8 cellular contexts compared by ENCODE assay signal in genomic region chr19:5903502-5904301, GRCh38. TPM values are rescaled to one million over a fixed set of nuclear protein-coding genes. Genes with fewer than 3 reads are reported as not detected.
DNase-seq lines count a peak whose midpoint lies in the region; ATAC-seq and TF ChIP-seq lines count a peak whose summit lies in the region.

Gene NDUFA11 (minus strand): TSS chr19:5903790. CDS start chr19:5903708, 82 bp downstream.

- DNase-seq in AG04449 (ENCODE audit: low read depth, low spot score) (no peak), NCI-H345 (lab: John Stamatoyannopoulos, UW) (peak; percentile 99), activated B cell treated with CpG ODN at 0.5 μM for 24 hours (peak; percentile 96), caudate nucleus (lab: John Stamatoyannopoulos, UW) (peak; percentile 85 to 100 (median 98)), islet precursor cell (peak; percentile 97)
- peak; percentile 97 for DNase-seq in stimulated activated CD4-positive, alpha-beta T cell treated with anti-CD3 and anti-CD28 coated beads, Interleukin-15, amount 100 ng/mL, for 24 hours

- CTCF ChIA-PET in AG04449 (lab: Yijun Ruan, JAX), result interaction anchor here (1.4 to 4.9 kb wide), 5 partner anchors 11 to 119 kb away, joined by 3 to 41 read pairs (median 12); no protein-coding TSS in a partner anchor
- CTCF ChIA-PET in activated B cell treated with CpG ODN at 0.5 μM for 24 hours (lab: Charles Lee), result interaction anchor here (1.1 to 1.3 kb wide), 2 partner anchors 64 to 100 kb away, joined by 3 to 6 read pairs; no protein-coding TSS in a partner anchor

- H3K9me3 Mint-ChIP-seq in activated B cell treated with CpG ODN at 0.5 μM for 24 hours, result no peaks in the 10 kb centered on the region

- H3K4me3 ChIP-seq in AG04449 (ENCODE audit: low read depth, low read length), result peak within 1 kb of the TSS; percentile 100

- H3K27ac Mint-ChIP-seq in activated B cell treated with CpG ODN at 0.5 μM for 24 hours, result peak within 1 kb of the TSS; percentile 98

- TF ChIP-seq CTCF in AG04449 (IDR thresholded peaks at IDR 0.05; ENCODE audit: insufficient read depth, low read length, missing control alignments) (no peak), activated B cell treated with CpG ODN at 0.5 μM for 24 hours (IDR thresholded peaks at IDR 0.05) (no peak)

- no peaks in the 10 kb centered on the region for H3K27me3 Mint-ChIP-seq in activated B cell treated with CpG ODN at 0.5 μM for 24 hours

- peaks cover 24% of the 10 kb centered on the region for H3K36me3 Mint-ChIP-seq in activated B cell treated with CpG ODN at 0.5 μM for 24 hours (ENCODE audit: low read depth)

- H3K4me3 Mint-ChIP-seq in activated B cell treated with CpG ODN at 0.5 μM for 24 hours, result peak within 1 kb of the TSS; percentile 95

- intact Hi-C loops in activated B cell treated with CpG ODN at 0.5 μM for 24 hours (cut with micrococcal nuclease), result loop anchor here (1.0 to 10.0 kb wide), 11 partner anchors 75 to 1631 kb away; partner anchors contain the start of genes ALKBH7, CATSPERD, DUS3L and FEM1A

- H3K27ac ChIP-seq in caudate nucleus (ENCODE audit: low read depth, low read length), result peak within 1 kb of the TSS; percentile 87

- POLR2A ChIA-PET in AG04449 (lab: Yijun Ruan, JAX), result interaction anchor here (0.5 to 2.6 kb wide), 7 partner anchors 11 to 610 kb away, joined by 3 to 23 read pairs (median 5); partner anchors contain the start of genes CATSPERD and LONP1
- POLR2A ChIA-PET in activated B cell treated with CpG ODN at 0.5 μM for 24 hours (lab: Charles Lee), result interaction anchor here (0.5 to 2.5 kb wide), 30 partner anchors 10 to 1838 kb away, joined by 3 to 34 read pairs (median 4); partner anchors contain the start of genes CATSPERD, FEM1A, KHSRP and LONP1

- ATAC-seq in GM19025 (IDR thresholded peaks at IDR 0.05; ENCODE audit: low read depth, unreplicated experiment), result peak; percentile 27
- ATAC-seq in HG03280 (IDR thresholded peaks at IDR 0.05; ENCODE audit: unreplicated experiment), result peak; percentile 36
- ATAC-seq in activated B cell treated with CpG ODN at 0.5 μM for 24 hours (ENCODE audit: low read depth), result peak; percentile 57

- H3K4me1 Mint-ChIP-seq in activated B cell treated with CpG ODN at 0.5 μM for 24 hours, result peaks cover 38% of the 10 kb centered on the region

RNA-seq across cellular contexts. Expression of gene NDUFA11, which starts in this region (rescaled TPM):
- 193 and 225 TPM in 2 replicates for total RNA-seq in activated B cell treated with CpG ODN at 0.5 μM for 24 hours
